11 cellular contexts compared by ENCODE assay signal in the genomic region with DNA sequence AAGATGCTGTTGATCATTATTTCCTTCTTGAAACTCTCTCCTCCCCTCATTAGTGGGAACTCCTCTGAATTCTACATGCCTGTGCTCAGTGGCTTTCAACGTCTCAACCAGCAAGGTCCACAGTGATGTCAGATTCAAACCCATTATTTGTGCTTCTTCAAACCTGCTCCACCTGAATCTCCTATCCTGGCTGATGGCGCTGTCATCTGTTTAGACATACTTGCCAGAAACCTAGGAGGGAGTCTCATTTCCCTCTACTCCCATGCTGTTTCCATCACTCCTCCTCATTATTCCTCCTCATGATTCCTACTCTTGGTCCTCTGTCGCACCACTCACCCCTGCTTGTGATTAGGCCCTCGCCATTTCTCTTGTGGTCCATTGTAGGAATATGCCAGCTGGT. TPM values are rescaled to one million over a fixed set of nuclear protein-coding genes. Genes with fewer than 3 reads are reported as not detected.
DNase-seq lines count a peak whose midpoint lies in the region; ATAC-seq and TF ChIP-seq lines count a peak whose summit lies in the region.
"Had no signal": no experiment of that assay in that cellular context is flagged by ENCODE, and none has a peak within 500 bp of the region (broad histone marks: within the 10 kb centered on the region; RNA-seq: fewer than 3 reads in every experiment).

No MANE protein-coding gene starts in this region.

- H3K4me3 Mint-ChIP-seq in T-helper 1 cell treated with Interleukin-12 subunit alpha and Interleukin-12 subunit beta and Interleukin-4 antibody, amounts not matched to agents 30 μg/mL and 1 μg/mL, for 36 hours, result peak overlapping the region; percentile 30
- no peak overlapping the region for H3K4me3 Mint-ChIP-seq in activated CD8-positive, alpha-beta T cell treated with anti-CD3 and anti-CD28 coated beads, Interleukin-2, amount 10 ng/mL, durations not matched to agents 7 days and 5 days
- H3K4me3 Mint-ChIP-seq in stimulated activated memory B cell treated with anti-CD40 and anti-IgM and Interleukin-4, amounts not matched to agents 10 μg/mL and 1 μg/mL and 100 μg/mL, for 72 hours, result no peak overlapping the region

- H3K4me3 ChIP-seq in gastroesophageal sphincter (no peak overlapping the region), ovary (no peak overlapping the region)
- H3K4me3 ChIP-seq: SJSA1 had no signal

- TF ChIP-seq EP300 in gastroesophageal sphincter (IDR thresholded peaks at IDR 0.05), result no peak
- no peak for TF ChIP-seq EP300 in ovary (IDR thresholded peaks at IDR 0.05)

- H3K36me3 ChIP-seq in gastroesophageal sphincter, result peaks cover 0 to under 1% of the 10 kb centered on the region in 2 donors
- no peaks in the 10 kb centered on the region for H3K36me3 ChIP-seq in ovary

- H3K27me3 ChIP-seq in gastroesophageal sphincter (no peaks in the 10 kb centered on the region), ovary (no peaks in the 10 kb centered on the region)
- H3K27me3 ChIP-seq: SJSA1 had no signal

- 75 to 78% methylated on average over 2 to 4 of the region's 4 CpGs for WGBS in gastroesophageal sphincter (ENCODE audit: low coverage in 1 of 2), 2 donors
- 86 to 96% (median 94%) methylated on average over 4 of the region's 4 CpGs for WGBS in ovary, 3 donors

- TF ChIP-seq CTCF in gastroesophageal sphincter (IDR thresholded peaks at IDR 0.05) (no peak), ovary (IDR thresholded peaks at IDR 0.05) (no peak)

- peaks cover 10% of the 10 kb centered on the region for H3K36me3 Mint-ChIP-seq in T-helper 1 cell treated with Interleukin-12 subunit alpha and Interleukin-12 subunit beta and Interleukin-4 antibody, amounts not matched to agents 30 μg/mL and 1 μg/mL, for 36 hours (ENCODE audit: low read depth)
- H3K36me3 Mint-ChIP-seq in activated CD8-positive, alpha-beta T cell treated with anti-CD3 and anti-CD28 coated beads, Interleukin-2, amount 10 ng/mL, durations not matched to agents 7 days and 5 days (ENCODE audit: low read depth), result peaks cover 13% of the 10 kb centered on the region
- no peaks in the 10 kb centered on the region for H3K36me3 Mint-ChIP-seq in stimulated activated memory B cell treated with anti-CD40 and anti-IgM and Interleukin-4, amounts not matched to agents 10 μg/mL and 1 μg/mL and 100 μg/mL, for 72 hours

- DNase-seq in T-helper 1 cell, result no peak
- DNase-seq in activated CD8-positive, alpha-beta T cell treated with anti-CD3 and anti-CD28 coated beads, Interleukin-2, amount 10 ng/mL, durations not matched to agents 7 days and 5 days, result no peak
- no peak for DNase-seq in ovary
- no peak for DNase-seq in stimulated activated CD4-positive, alpha-beta T cell treated with anti-CD3 and anti-CD28 coated beads, Interleukin-12 subunit alpha, Interleukin-12 subunit beta, amount 100 ng/mL, for 4 hours
- DNase-seq: effector CD4-positive, alpha-beta T cell; NCI-H2029 treated with DMSO at 0.1 percent for 48 hours had no signal

- TF ChIP-seq POLR2A in gastroesophageal sphincter (IDR thresholded peaks at IDR 0.05), result no peak
- TF ChIP-seq POLR2A in ovary (IDR thresholded peaks at IDR 0.05), result no peak

- H3K27ac Mint-ChIP-seq in T-helper 1 cell treated with Interleukin-12 subunit alpha and Interleukin-12 subunit beta and Interleukin-4 antibody, amounts not matched to agents 30 μg/mL and 1 μg/mL, for 36 hours, result peak overlapping the region; percentile 46
- peak overlapping the region; percentile 21 for H3K27ac Mint-ChIP-seq in activated CD8-positive, alpha-beta T cell treated with anti-CD3 and anti-CD28 coated beads, Interleukin-2, amount 10 ng/mL, durations not matched to agents 7 days and 5 days
- H3K27ac Mint-ChIP-seq in stimulated activated memory B cell treated with anti-CD40 and anti-IgM and Interleukin-4, amounts not matched to agents 10 μg/mL and 1 μg/mL and 100 μg/mL, for 72 hours, result peak overlapping the region; percentile 79

- CTCF ChIA-PET in activated CD8-positive, alpha-beta T cell treated with anti-CD3 and anti-CD28 coated beads, Interleukin-2, amount 10 ng/mL, durations not matched to agents 7 days and 5 days (lab: Charles Lee), result interaction anchor here (0.7 to 6.1 kb wide), 6 partner anchors 18 to 230 kb away, joined by 3 to 60 read pairs (median 6); no protein-coding TSS in a partner anchor

- no peaks in the 10 kb centered on the region for H3K9me3 Mint-ChIP-seq in T-helper 1 cell treated with Interleukin-12 subunit alpha and Interleukin-12 subunit beta and Interleukin-4 antibody, amounts not matched to agents 30 μg/mL and 1 μg/mL, for 36 hours
- H3K9me3 Mint-ChIP-seq in activated CD8-positive, alpha-beta T cell treated with anti-CD3 and anti-CD28 coated beads, Interleukin-2, amount 10 ng/mL, durations not matched to agents 7 days and 5 days (ENCODE audit: insufficient read depth), result no peaks in the 10 kb centered on the region
- no peaks in the 10 kb centered on the region for H3K9me3 Mint-ChIP-seq in stimulated activated memory B cell treated with anti-CD40 and anti-IgM and Interleukin-4, amounts not matched to agents 10 μg/mL and 1 μg/mL and 100 μg/mL, for 72 hours

- POLR2A ChIA-PET in activated CD8-positive, alpha-beta T cell treated with anti-CD3 and anti-CD28 coated beads, Interleukin-2, amount 10 ng/mL, durations not matched to agents 7 days and 5 days (lab: Charles Lee), result interaction anchor here (1.2 kb wide), 1 partner anchor 45 kb away, joined by 4 read pairs; no protein-coding TSS in a partner anchor

- intact Hi-C loops in ovary (cut with DNase I), result no loop called here

- H3K4me1 ChIP-seq in gastroesophageal sphincter, result peaks cover 5 to 53% (median 10%) of the 10 kb centered on the region in 3 donors
- peaks cover 7% of the 10 kb centered on the region for H3K4me1 ChIP-seq in ovary (ENCODE audit: insufficient read depth)

- no peak for ATAC-seq in activated CD8-positive, alpha-beta T cell treated with anti-CD3 and anti-CD28 coated beads, Interleukin-2, amount 10 ng/mL, durations not matched to agents 7 days and 5 days
- ATAC-seq in gastroesophageal sphincter (no peak), GM19455 (IDR thresholded peaks at IDR 0.05; ENCODE audit: unreplicated experiment) (no peak)
- ATAC-seq in stimulated activated memory B cell treated with anti-CD40 and anti-IgM and Interleukin-4, amounts not matched to agents 10 μg/mL and 1 μg/mL and 100 μg/mL, for 72 hours, result no peak

- no peaks in the 10 kb centered on the region for H3K9me3 ChIP-seq in gastroesophageal sphincter
- no peaks in the 10 kb centered on the region for H3K9me3 ChIP-seq in ovary

- H3K4me1 Mint-ChIP-seq in T-helper 1 cell treated with Interleukin-12 subunit alpha and Interleukin-12 subunit beta and Interleukin-4 antibody, amounts not matched to agents 30 μg/mL and 1 μg/mL, for 36 hours (ENCODE audit: low read depth), result peaks cover 42% of the 10 kb centered on the region
- peaks cover 47% of the 10 kb centered on the region for H3K4me1 Mint-ChIP-seq in activated CD8-positive, alpha-beta T cell treated with anti-CD3 and anti-CD28 coated beads, Interleukin-2, amount 10 ng/mL, durations not matched to agents 7 days and 5 days (ENCODE audit: low read depth)
- peaks cover 46% of the 10 kb centered on the region for H3K4me1 Mint-ChIP-seq in stimulated activated memory B cell treated with anti-CD40 and anti-IgM and Interleukin-4, amounts not matched to agents 10 μg/mL and 1 μg/mL and 100 μg/mL, for 72 hours

- H3K27me3 Mint-ChIP-seq in T-helper 1 cell treated with Interleukin-12 subunit alpha and Interleukin-12 subunit beta and Interleukin-4 antibody, amounts not matched to agents 30 μg/mL and 1 μg/mL, for 36 hours (ENCODE audit: low read depth), result peaks cover 5% of the 10 kb centered on the region
- H3K27me3 Mint-ChIP-seq in activated CD8-positive, alpha-beta T cell treated with anti-CD3 and anti-CD28 coated beads, Interleukin-2, amount 10 ng/mL, durations not matched to agents 7 days and 5 days (ENCODE audit: low read depth), result no peaks in the 10 kb centered on the region
- H3K27me3 Mint-ChIP-seq in stimulated activated memory B cell treated with anti-CD40 and anti-IgM and Interleukin-4, amounts not matched to agents 10 μg/mL and 1 μg/mL and 100 μg/mL, for 72 hours, result no peaks in the 10 kb centered on the region

- peak overlapping the region in 3 of 4 donors; percentile 56 to 99 (median 77) for H3K27ac ChIP-seq in gastroesophageal sphincter
- H3K27ac ChIP-seq in ovary, result peak overlapping the region in 1 of 2 donors; percentile 62

RNA-seq across cellular contexts. Expression of a gene that starts 2.9 kb away (rescaled TPM):
- total RNA-seq in activated CD8-positive, alpha-beta T cell treated with anti-CD3 and anti-CD28 coated beads, Interleukin-2, amount 10 ng/mL, durations not matched to agents 7 days and 5 days, result 10 to 100 TPM; 77.5 TPM
- total RNA-seq in gastroesophageal sphincter (10 to 100 TPM; 17.6 to 34.3 (median 25.6) TPM), ovary (10 to 100 TPM; 21.3 to 30.4 (median 26.4) TPM)
- 10 to 100 TPM; 13.4 to 44.7 TPM for polyA plus RNA-seq in ovary

Comparison
In these comparisons a context has a peak if more than half of its experiments do, and no peak if none do; other contexts are left out.
1. H3K27ac Mint-ChIP-seq: peak in every context shown above with its lines; median percentile 79 in stimulated activated memory B cell treated with anti-CD40 and anti-IgM and Interleukin-4, amounts not matched to agents 10 μg/mL and 1 μg/mL and 100 μg/mL, for 72 hours; 46 in T-helper 1 cell treated with Interleukin-12 subunit alpha and Interleukin-12 subunit beta and Interleukin-4 antibody, amounts not matched to agents 30 μg/mL and 1 μg/mL, for 36 hours; 21 in activated CD8-positive, alpha-beta T cell treated with anti-CD3 and anti-CD28 coated beads, Interleukin-2, amount 10 ng/mL, durations not matched to agents 7 days and 5 days.